ENCODE assay signal across 14 cellular contexts in genomic region chr12:3580071-3580749, GRCh38.
A peak's percentile ranks its signal among the peaks of the same experiment; 100 is the strongest.
DNase-seq lines count a peak whose midpoint lies in the region; TF ChIP-seq lines count a peak whose summit lies in the region.
"Had no signal": no experiment of that assay in that cellular context is flagged by ENCODE, and none has a peak within 500 bp of the region (broad histone marks: within the 10 kb centered on the region; RNA-seq: fewer than 3 reads in every experiment).

No MANE protein-coding gene starts in this region.

- dilution Hi-C loops in mammary epithelial cell (cut with HindIII; ENCODE audit: low sequenced_read_pairs) = no loop called here

- 88 to 94% methylated on average over 11 to 13 of the region's 13 CpGs for WGBS in endodermal cell (ENCODE audit: insufficient coverage in 1 of 2, insufficient read length in 1 of 2), 2 experiments
- WGBS in mammary epithelial cell (ENCODE audit: low coverage, missing lambda C conversion rate) = 86% methylated on average over 12 of the region's 13 CpGs

- no peaks in the 10 kb centered on the region for H3K36me3 Mint-ChIP-seq in endodermal cell (ENCODE audit: low read depth)
- peaks cover 19% of the 10 kb centered on the region for H3K36me3 Mint-ChIP-seq in neural crest cell (ENCODE audit: low read depth)
- H3K36me3 Mint-ChIP-seq: CD4-positive, CD25-positive, alpha-beta regulatory T cell had no signal

- peaks cover 2% of the 10 kb centered on the region for H3K4me1 Mint-ChIP-seq in endodermal cell
- peaks cover 25% of the 10 kb centered on the region for H3K4me1 Mint-ChIP-seq in neural crest cell
- H3K4me1 Mint-ChIP-seq: CD4-positive, CD25-positive, alpha-beta regulatory T cell had no signal

- H3K4me1 ChIP-seq in HAP-1 = peaks cover 10% of the 10 kb centered on the region
- H3K4me1 ChIP-seq in endodermal cell (ENCODE audit: control insufficient read depth, insufficient read depth, low read length) = no peaks in the 10 kb centered on the region
- H3K4me1 ChIP-seq in mammary epithelial cell (ENCODE audit: insufficient read depth, low read length) = no peaks in the 10 kb centered on the region

- no peak overlapping the region for H3K9ac ChIP-seq in endodermal cell (ENCODE audit: extremely low read depth, low read length, poor library complexity, severe bottlenecking)
- no peak overlapping the region for H3K9ac ChIP-seq in mammary epithelial cell (ENCODE audit: insufficient read depth, low read length)

- H3K27me3 ChIP-seq in HAP-1 (ENCODE audit: low read depth) (no peaks in the 10 kb centered on the region), endodermal cell (ENCODE audit: control insufficient read depth, insufficient read depth, low read length, poor library complexity, severe bottlenecking) (no peaks in the 10 kb centered on the region), mammary epithelial cell (ENCODE audit: insufficient read depth, low read length) (no peaks in the 10 kb centered on the region)

- H3K36me3 ChIP-seq in HAP-1 (replicated peaks) (no peaks in the 10 kb centered on the region), endodermal cell (ENCODE audit: control insufficient read depth, insufficient read depth, low read length) (no peaks in the 10 kb centered on the region), mammary epithelial cell (ENCODE audit: insufficient read depth, low read length) (peaks cover 2% of the 10 kb centered on the region)

- no peaks in the 10 kb centered on the region for H3K79me2 ChIP-seq in mammary epithelial cell (ENCODE audit: insufficient read depth, low read length)

- H3K4me3 ChIP-seq in HAP-1 (no peak overlapping the region), endodermal cell (ENCODE audit: low read length) (no peak overlapping the region), mammary epithelial cell (replicated peaks in 1 of 3; ENCODE audit: insufficient read depth in 1 of 3, low read depth in 2 of 3, low read length in 3 of 3) (no peak overlapping the region)

- no TSS peak for BruUV-seq in mammary epithelial cell (replicated peaks; lab: Mats Ljungman, UMichigan)

- intact Hi-C loops in mammary epithelial cell (cut with micrococcal nuclease) = no loop called here

- DNase-seq in HAP-1 (ENCODE audit: low spot score in 2 of 2) (peak; percentile 65 to 67), endodermal cell (no peak), neural crest cell (ENCODE audit: low read depth, low spot score) (no peak), nucleus accumbens (lab: John Stamatoyannopoulos, UW) (no peak), mammary epithelial cell (no peak), NCI-H2081 treated with DMSO at 0.1 percent for 48 hours (lab: John Stamatoyannopoulos, UW) (no peak), NCI-H2227 treated with DMSO at 0.1 percent for 48 hours (lab: John Stamatoyannopoulos, UW) (no peak)
- DNase-seq: Calu3; CD4-positive, CD25-positive, alpha-beta regulatory T cell; DMS 273 treated with DMSO at 0.1 percent for 48 hours; H7; IMR-90; KG1 had no signal

- peaks cover 6% of the 10 kb centered on the region for H3K9me3 Mint-ChIP-seq in endodermal cell
- peaks cover 2% of the 10 kb centered on the region for H3K9me3 Mint-ChIP-seq in neural crest cell

- H3K27ac ChIP-seq in endodermal cell (ENCODE audit: low read depth, low read length) (peak overlapping the region; percentile 90), mammary epithelial cell (ENCODE audit: insufficient read depth, low read depth, low read length) (no peak overlapping the region)
- H3K27ac ChIP-seq: HL-60 had no signal

- H3K27ac Mint-ChIP-seq in endodermal cell (no peak overlapping the region), neural crest cell (ENCODE audit: unreplicated experiment) (peak overlapping the region; percentile 64)
- H3K27ac Mint-ChIP-seq: CD4-positive, CD25-positive, alpha-beta regulatory T cell had no signal

- no peak overlapping the region for H3K4me2 ChIP-seq in mammary epithelial cell (ENCODE audit: insufficient read depth, low read depth, low read length)

- TF ChIP-seq CTCF in endodermal cell (conservative IDR thresholded peaks at IDR 0.05) = no peak
- no peak for TF ChIP-seq CTCF in neural crest cell (conservative IDR thresholded peaks at IDR 0.05)
- TF ChIP-seq CTCF in mammary epithelial cell (conservative IDR thresholded peaks at IDR 0.05 in 1 of 2, IDR thresholded peaks at IDR 0.05 in 1 of 2; ENCODE audit: extremely low read depth in 1 of 2, insufficient read depth in 1 of 2, low read depth in 1 of 2, low read length in 2 of 2) = no peak

- H2AFZ ChIP-seq in mammary epithelial cell (ENCODE audit: low read depth, low read length) = no peak overlapping the region

- H4K20me1 ChIP-seq in mammary epithelial cell (ENCODE audit: insufficient read depth, low read length) = no peaks in the 10 kb centered on the region

- CTCF ChIA-PET in mammary epithelial cell (lab: Charles Lee; ENCODE audit: low non-redundant PET) = no interaction called here

- H3K27me3 Mint-ChIP-seq in endodermal cell (ENCODE audit: insufficient read depth) (peaks cover 6% of the 10 kb centered on the region), neural crest cell (ENCODE audit: low read depth) (no peaks in the 10 kb centered on the region)

- H3K4me3 Mint-ChIP-seq in endodermal cell (no peak overlapping the region), neural crest cell (no peak overlapping the region)
- H3K4me3 Mint-ChIP-seq: CD4-positive, CD25-positive, alpha-beta regulatory T cell had no signal

- H3K9me3 ChIP-seq in HAP-1 (no peaks in the 10 kb centered on the region), endodermal cell (ENCODE audit: control insufficient read depth, low read length) (no peaks in the 10 kb centered on the region), mammary epithelial cell (replicated peaks; ENCODE audit: insufficient read depth, low read length) (no peaks in the 10 kb centered on the region)

- in situ Hi-C loops in HAP-1 (cut with MboI; ENCODE audit: low sequenced_read_pairs) (no loop called here), mammary epithelial cell (cut with MboI; ENCODE audit: low sequenced_read_pairs in 2 of 2) (no loop called here)

Comparison
In these comparisons a context has a peak if more than half of its experiments do, and no peak if none do; other contexts are left out.
1. DNase-seq: peak in HAP-1 (2 of 2); none in endodermal cell (single experiment), neural crest cell (single experiment), nucleus accumbens (0 of 56), mammary epithelial cell (single experiment), NCI-H2081 treated with DMSO at 0.1 percent for 48 hours (single experiment) and NCI-H2227 treated with DMSO at 0.1 percent for 48 hours (single experiment).